ENCODE assay signal across 11 cellular contexts in genomic region chr5:31273631-31274378, GRCh38.
DNase-seq lines count a peak whose midpoint lies in the region; ATAC-seq and TF ChIP-seq lines count a peak whose summit lies in the region.
"Had no signal": no experiment of that assay in that cellular context is flagged by ENCODE, and none has a peak within 500 bp of the region (broad histone marks: within the 10 kb centered on the region; RNA-seq: fewer than 3 reads in every experiment).

No MANE protein-coding gene starts in this region.

- intact Hi-C loops in mammary epithelial cell (cut with micrococcal nuclease) = no loop called here

- H3K9me3 ChIP-seq in mammary epithelial cell (replicated peaks; ENCODE audit: insufficient read depth, low read length) = no peaks in the 10 kb centered on the region
- no peaks in the 10 kb centered on the region for H3K9me3 ChIP-seq in thoracic aorta

- peak overlapping the region; percentile 71 for H3K4me2 ChIP-seq in mammary epithelial cell (ENCODE audit: insufficient read depth, low read depth, low read length)
- H3K4me2 ChIP-seq: hepatocyte had no signal

- no peaks in the 10 kb centered on the region for H4K20me1 ChIP-seq in mammary epithelial cell (ENCODE audit: insufficient read depth, low read length)

- H3K9me3 Mint-ChIP-seq in natural killer cell treated with Interleukin-12 subunit alpha and Interleukin-12 subunit beta and Interleukin-15 and Interleukin-18, amount 100 ng/mL, for 72 hours = peaks cover 3% of the 10 kb centered on the region
- H3K9me3 Mint-ChIP-seq: T-helper 2 cell treated with Interferon-gamma antibody and Interleukin-4, amounts not matched to agents 5 μg/mL and 100 μg/mL, for 36 hours had no signal

- ATAC-seq in HG03060 (IDR thresholded peaks at IDR 0.05; ENCODE audit: low read depth, unreplicated experiment) (peak; percentile 74), thoracic aorta (ENCODE audit: insufficient number of reproducible peaks, low FRiP score, low read depth) (no peak)
- ATAC-seq in natural killer cell treated with Interleukin-12 subunit alpha and Interleukin-12 subunit beta and Interleukin-15 and Interleukin-18, amount 100 ng/mL, for 72 hours = no peak

- CTCF ChIA-PET in mammary epithelial cell (lab: Charles Lee; ENCODE audit: low non-redundant PET) = no interaction called here

- DNase-seq in NOMO-1 treated with DMSO at 0.1 percent for 48 hours (lab: John Stamatoyannopoulos, UW; ENCODE audit: unreplicated experiment) (peak; percentile 7), NOMO-1 (lab: John Stamatoyannopoulos, UW; ENCODE audit: unreplicated experiment in 2 of 2) (no peak), mammary epithelial cell (no peak), thoracic aorta (ENCODE audit: low spot score) (no peak), NCI-H748 (lab: John Stamatoyannopoulos, UW; ENCODE audit: unreplicated experiment) (no peak), NCI-H774 (lab: John Stamatoyannopoulos, UW) (no peak)
- DNase-seq in natural killer cell treated with Interleukin-12 subunit alpha and Interleukin-12 subunit beta and Interleukin-15 and Interleukin-18, amount 100 ng/mL, for 72 hours (ENCODE audit: low spot score) = no peak

- no peak overlapping the region for H3K4me3 Mint-ChIP-seq in natural killer cell treated with Interleukin-12 subunit alpha and Interleukin-12 subunit beta and Interleukin-15 and Interleukin-18, amount 100 ng/mL, for 72 hours
- H3K4me3 Mint-ChIP-seq: T-helper 2 cell treated with Interferon-gamma antibody and Interleukin-4, amounts not matched to agents 5 μg/mL and 100 μg/mL, for 36 hours had no signal

- dilution Hi-C loops in mammary epithelial cell (cut with HindIII; ENCODE audit: low sequenced_read_pairs) = no loop called here

- H3K79me2 ChIP-seq in mammary epithelial cell (ENCODE audit: insufficient read depth, low read length) = no peaks in the 10 kb centered on the region
- H3K79me2 ChIP-seq: hepatocyte had no signal

- H3K27ac Mint-ChIP-seq in natural killer cell treated with Interleukin-12 subunit alpha and Interleukin-12 subunit beta and Interleukin-15 and Interleukin-18, amount 100 ng/mL, for 72 hours = no peak overlapping the region
- H3K27ac Mint-ChIP-seq: T-helper 2 cell treated with Interferon-gamma antibody and Interleukin-4, amounts not matched to agents 5 μg/mL and 100 μg/mL, for 36 hours had no signal

- H3K9ac ChIP-seq in mammary epithelial cell (ENCODE audit: insufficient read depth, low read length) = no peak overlapping the region

- H3K36me3 ChIP-seq in mammary epithelial cell (ENCODE audit: insufficient read depth, low read length) = no peaks in the 10 kb centered on the region
- no peaks in the 10 kb centered on the region for H3K36me3 ChIP-seq in thoracic aorta

- H3K27ac ChIP-seq in mammary epithelial cell (ENCODE audit: insufficient read depth, low read depth, low read length) = no peak overlapping the region
- H3K27ac ChIP-seq in thoracic aorta = no peak overlapping the region
- H3K27ac ChIP-seq: 22Rv1, hepatocyte had no signal

- H3K4me1 ChIP-seq in mammary epithelial cell (ENCODE audit: insufficient read depth, low read length) = no peaks in the 10 kb centered on the region
- H3K4me1 ChIP-seq in thoracic aorta (ENCODE audit: control insufficient read depth in 1 of 2, low read depth in 2 of 2) = no peaks in the 10 kb centered on the region

- in situ Hi-C loops in mammary epithelial cell (cut with MboI; ENCODE audit: low sequenced_read_pairs in 2 of 2) = no loop called here

- H3K4me1 Mint-ChIP-seq in natural killer cell treated with Interleukin-12 subunit alpha and Interleukin-12 subunit beta and Interleukin-15 and Interleukin-18, amount 100 ng/mL, for 72 hours (ENCODE audit: low read depth in 2 of 2) = no peaks in the 10 kb centered on the region

- no peaks in the 10 kb centered on the region for H3K36me3 Mint-ChIP-seq in natural killer cell treated with Interleukin-12 subunit alpha and Interleukin-12 subunit beta and Interleukin-15 and Interleukin-18, amount 100 ng/mL, for 72 hours

- peak overlapping the region; percentile 64 for H2AFZ ChIP-seq in mammary epithelial cell (ENCODE audit: low read depth, low read length)
- H2AFZ ChIP-seq: hepatocyte had no signal

- BruUV-seq in mammary epithelial cell (replicated peaks; lab: Mats Ljungman, UMichigan) = no TSS peak

- H3K4me3 ChIP-seq in mammary epithelial cell (replicated peaks in 1 of 3; ENCODE audit: insufficient read depth in 1 of 3, low read depth in 2 of 3, low read length in 3 of 3) (peak overlapping the region in 1 of 3 experiments; percentile 29), thoracic aorta (peak overlapping the region; percentile 53)
- H3K4me3 ChIP-seq: hepatocyte had no signal

- TF ChIP-seq CTCF in mammary epithelial cell (conservative IDR thresholded peaks at IDR 0.05 in 1 of 2, IDR thresholded peaks at IDR 0.05 in 1 of 2; ENCODE audit: extremely low read depth in 1 of 2, insufficient read depth in 1 of 2, low read depth in 1 of 2, low read length in 2 of 2) = no peak
- no peak for TF ChIP-seq CTCF in thoracic aorta (IDR thresholded peaks at IDR 0.05)

- H3K27me3 ChIP-seq in mammary epithelial cell (ENCODE audit: insufficient read depth, low read length) = no peaks in the 10 kb centered on the region
- H3K27me3 ChIP-seq in thoracic aorta (replicated peaks; ENCODE audit: insufficient read depth) = no peaks in the 10 kb centered on the region
- H3K27me3 ChIP-seq: hepatocyte had no signal

- H3K27me3 Mint-ChIP-seq in natural killer cell treated with Interleukin-12 subunit alpha and Interleukin-12 subunit beta and Interleukin-15 and Interleukin-18, amount 100 ng/mL, for 72 hours = peaks cover 3 to 7% of the 10 kb centered on the region in 2 donors

- WGBS in mammary epithelial cell (ENCODE audit: low coverage, missing lambda C conversion rate) = 42% methylated on average over 8 of the region's 8 CpGs
